16 cellular contexts compared by ENCODE assay signal in genomic region chr7:29723599-29723998, GRCh38.
DNase-seq lines count a peak whose midpoint lies in the region; ATAC-seq lines count a peak whose summit lies in the region.
"Had no signal": no experiment of that assay in that cellular context is flagged by ENCODE, and none has a peak within 500 bp of the region (broad histone marks: within the 10 kb centered on the region; RNA-seq: fewer than 3 reads in every experiment).

No MANE protein-coding gene starts in this region.

- H2AK5ac ChIP-seq in mesendoderm (ENCODE audit: low read length): no peak overlapping the region

- no peak overlapping the region for H3K4ac ChIP-seq in mesendoderm (ENCODE audit: low read depth, low read length)

- H3K27ac ChIP-seq in mesendoderm (ENCODE audit: low read depth, low read length): no peak overlapping the region
- H3K27ac ChIP-seq: tibial nerve, VCaP had no signal

- no peak overlapping the region for H3K23ac ChIP-seq in mesendoderm (ENCODE audit: low read length)

- no peaks in the 10 kb centered on the region for H3K36me3 ChIP-seq in mesendoderm (ENCODE audit: control insufficient read depth, insufficient read depth, low read length)
- H3K36me3 ChIP-seq: tibial nerve had no signal

- H2BK15ac ChIP-seq in mesendoderm (replicated peaks; ENCODE audit: low read depth): no peak overlapping the region

- H3K27me3 ChIP-seq in mesendoderm (ENCODE audit: insufficient read depth, low read length, poor library complexity): no peaks in the 10 kb centered on the region
- H3K27me3 ChIP-seq: tibial nerve had no signal

- H3K4me1 ChIP-seq in mesendoderm (ENCODE audit: control insufficient read depth, low read depth, low read length): no peaks in the 10 kb centered on the region

- peak; percentile 42 for DNase-seq in ACHN
- DNase-seq in M059J (ENCODE audit: low read depth): peak; percentile 16
- DNase-seq in dermis blood vessel endothelial cell: peak; percentile 21
- peak; percentile 1 for DNase-seq in mesendoderm
- DNase-seq in HPDE6-E6E7 (ENCODE audit: extremely low spot score): no peak
- no peak for DNase-seq in NCI-H345 (lab: John Stamatoyannopoulos, UW)
- DNase-seq: activated CD8-positive, alpha-beta memory T cell treated with anti-CD3 and anti-CD28 coated beads, Interleukin-2, amount 50 U/mL, for 4 hours; activated naive CD8-positive, alpha-beta T cell treated with anti-CD3 and anti-CD28 coated beads, Interleukin-2, amount 50 U/mL, for 24 hours; effector memory CD4-positive, alpha-beta T cell; NCI-H1105; NCI-H524 treated with DMSO at 0.1 percent for 48 hours; SHP77 had no signal

- no CpG with 5 or more reads among the region's 5 CpGs for WGBS in mesendoderm (ENCODE audit: extremely low coverage, insufficient coverage, low lambda C conversion rate)

- no peak overlapping the region for H4K5ac ChIP-seq in mesendoderm (ENCODE audit: low read length)

- H3K79me1 ChIP-seq in mesendoderm (ENCODE audit: low read length): no peaks in the 10 kb centered on the region

- no peak overlapping the region for H3K4me2 ChIP-seq in mesendoderm (ENCODE audit: low read length)

- H2BK5ac ChIP-seq in mesendoderm (ENCODE audit: low read length): no peak overlapping the region

- H3K56ac ChIP-seq in mesendoderm (ENCODE audit: low read length): no peak overlapping the region

- H3K79me2 ChIP-seq in mesendoderm (ENCODE audit: control insufficient read depth, insufficient read depth, low read length): no peaks in the 10 kb centered on the region

- no peak overlapping the region for H3K4me3 ChIP-seq in mesendoderm (ENCODE audit: low read length)
- H3K4me3 ChIP-seq: tibial nerve had no signal

- H3K9ac ChIP-seq in mesendoderm (ENCODE audit: low read length): no peak overlapping the region

- in situ Hi-C loops in ACHN (cut with HindIII; ENCODE audit: low pct_ligation_motif_present, low pct_unique_long_range_greater_than_20kb, low sequenced_read_pairs): no loop called here

- H4K8ac ChIP-seq in mesendoderm (ENCODE audit: low read depth, low read length): no peak overlapping the region

- H3K18ac ChIP-seq in mesendoderm (ENCODE audit: low read length): no peak overlapping the region

- no peak for ATAC-seq in GM18873 (IDR thresholded peaks at IDR 0.05; ENCODE audit: low FRiP score, unreplicated experiment)
- ATAC-seq in GM19023 (IDR thresholded peaks at IDR 0.05; ENCODE audit: unreplicated experiment): no peak
- ATAC-seq: activated naive CD8-positive, alpha-beta T cell treated with anti-CD3 and anti-CD28 coated beads, Interleukin-2, amount 50 U/mL, for 24 hours had no signal

- H2BK120ac ChIP-seq in mesendoderm (ENCODE audit: low read depth, low read length): no peak overlapping the region

Comparison
In these comparisons a context has a peak if more than half of its experiments do, and no peak if none do; other contexts are left out.
1. DNase-seq: peak in ACHN (single experiment), M059J (single experiment), dermis blood vessel endothelial cell (single experiment) and mesendoderm (single experiment); none in HPDE6-E6E7 (single experiment) and NCI-H345 (single experiment).